ENCODE assay signal across 8 cellular contexts in the genomic region with DNA sequence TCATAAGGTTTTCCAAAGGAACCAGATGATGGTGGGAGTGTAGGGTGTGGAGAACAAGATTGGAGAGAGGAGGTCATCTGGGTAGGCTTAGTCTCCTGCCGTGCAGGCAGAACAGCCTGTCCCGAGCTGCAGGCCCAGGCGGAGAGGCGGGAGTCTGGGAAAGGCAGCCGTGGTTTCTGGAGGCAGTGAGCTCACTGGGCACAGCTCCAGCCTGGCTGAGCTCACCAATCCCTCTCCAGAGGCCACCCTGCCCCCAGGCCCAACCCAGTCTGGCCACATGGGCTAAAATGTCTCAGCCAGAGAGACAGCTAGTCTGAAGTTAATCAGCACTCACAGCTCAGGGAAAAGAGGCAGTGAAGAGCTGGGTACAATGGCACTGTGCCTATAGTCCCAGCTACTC. TPM values are rescaled to one million over a fixed set of nuclear protein-coding genes. Genes with fewer than 3 reads are reported as not detected.
DNase-seq lines count a peak whose midpoint lies in the region; ATAC-seq and TF ChIP-seq lines count a peak whose summit lies in the region.

No MANE protein-coding gene starts in this region.

- no peaks in the 10 kb centered on the region for H3K9me3 ChIP-seq in gastroesophageal sphincter

- WGBS in gastroesophageal sphincter (ENCODE audit: low coverage in 1 of 2), 2 donors, result no CpG with 5 or more reads among the region's 5 CpGs

- H3K4me1 ChIP-seq in gastroesophageal sphincter, result peaks cover 2 to 43% (median 6%) of the 10 kb centered on the region in 3 donors

- TF ChIP-seq EP300 in gastroesophageal sphincter (IDR thresholded peaks at IDR 0.05), result no peak

- H3K27ac ChIP-seq in gastroesophageal sphincter, result peak overlapping the region; percentile 73 to 90 (median 88)

- peak in 1 of 4 experiments; percentile 4 for TF ChIP-seq CTCF in gastroesophageal sphincter (IDR thresholded peaks at IDR 0.05)

- peak; percentile 54 for DNase-seq in D341Med (ENCODE audit: low spot score)
- peak; percentile 44 for DNase-seq in pons (ENCODE audit: low spot score)
- no peak for DNase-seq in DMS153 (lab: John Stamatoyannopoulos, UW)
- DNase-seq in SIG-M5 treated with dmso at 0.1 percent for 504 hours (lab: John Stamatoyannopoulos, UW; ENCODE audit: unreplicated experiment), result no peak

- peaks cover 0 to 59% of the 10 kb centered on the region in 2 donors for H3K36me3 ChIP-seq in gastroesophageal sphincter

- peak; percentile 99 for ATAC-seq in SK-N-SH treated with all-trans-retinoic acid at 6 μM for 48 hours
- peak; percentile 99 for ATAC-seq in gastroesophageal sphincter
- no peak for ATAC-seq in GM21737 (IDR thresholded peaks at IDR 0.05; ENCODE audit: unreplicated experiment)
- ATAC-seq in HG02852 (IDR thresholded peaks at IDR 0.05; ENCODE audit: unreplicated experiment), result no peak

- no peak for TF ChIP-seq POLR2A in gastroesophageal sphincter (IDR thresholded peaks at IDR 0.05)

- H3K27me3 ChIP-seq in gastroesophageal sphincter, result no peaks in the 10 kb centered on the region

- no peak overlapping the region for H3K4me3 ChIP-seq in gastroesophageal sphincter

TF ChIP-seq in SK-N-SH treated with all-trans-retinoic acid at 6 μM for 48 hours, 23 proteins besides CTCF, POLR2A, EP300 and RAD21:
- TF ChIP-seq SNAI2 (CRISPR knock-in tag; IDR thresholded peaks at IDR 0.05), result no peak
- TF ChIP-seq ZNF70 (CRISPR knock-in tag; IDR thresholded peaks at IDR 0.05), result no peak
- no peak for TF ChIP-seq ESRRG (CRISPR knock-in tag; IDR thresholded peaks at IDR 0.05)
- no peak for TF ChIP-seq PPARA (CRISPR knock-in tag; IDR thresholded peaks at IDR 0.05; ENCODE audit: borderline replicate concordance)
- TF ChIP-seq, protein P1, sequence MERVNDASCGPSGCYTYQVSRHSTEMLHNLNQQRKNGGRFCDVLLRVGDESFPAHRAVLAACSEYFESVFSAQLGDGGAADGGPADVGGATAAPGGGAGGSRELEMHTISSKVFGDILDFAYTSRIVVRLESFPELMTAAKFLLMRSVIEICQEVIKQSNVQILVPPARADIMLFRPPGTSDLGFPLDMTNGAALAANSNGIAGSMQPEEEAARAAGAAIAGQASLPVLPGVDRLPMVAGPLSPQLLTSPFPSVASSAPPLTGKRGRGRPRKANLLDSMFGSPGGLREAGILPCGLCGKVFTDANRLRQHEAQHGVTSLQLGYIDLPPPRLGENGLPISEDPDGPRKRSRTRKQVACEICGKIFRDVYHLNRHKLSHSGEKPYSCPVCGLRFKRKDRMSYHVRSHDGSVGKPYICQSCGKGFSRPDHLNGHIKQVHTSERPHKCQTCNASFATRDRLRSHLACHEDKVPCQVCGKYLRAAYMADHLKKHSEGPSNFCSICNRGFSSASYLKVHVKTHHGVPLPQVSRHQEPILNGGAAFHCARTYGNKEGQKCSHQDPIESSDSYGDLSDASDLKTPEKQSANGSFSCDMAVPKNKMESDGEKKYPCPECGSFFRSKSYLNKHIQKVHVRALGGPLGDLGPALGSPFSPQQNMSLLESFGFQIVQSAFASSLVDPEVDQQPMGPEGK (CRISPR knock-in tag; IDR thresholded peaks at IDR 0.05; ENCODE audit: borderline replicate concordance), result no peak
- TF ChIP-seq, protein P2, sequence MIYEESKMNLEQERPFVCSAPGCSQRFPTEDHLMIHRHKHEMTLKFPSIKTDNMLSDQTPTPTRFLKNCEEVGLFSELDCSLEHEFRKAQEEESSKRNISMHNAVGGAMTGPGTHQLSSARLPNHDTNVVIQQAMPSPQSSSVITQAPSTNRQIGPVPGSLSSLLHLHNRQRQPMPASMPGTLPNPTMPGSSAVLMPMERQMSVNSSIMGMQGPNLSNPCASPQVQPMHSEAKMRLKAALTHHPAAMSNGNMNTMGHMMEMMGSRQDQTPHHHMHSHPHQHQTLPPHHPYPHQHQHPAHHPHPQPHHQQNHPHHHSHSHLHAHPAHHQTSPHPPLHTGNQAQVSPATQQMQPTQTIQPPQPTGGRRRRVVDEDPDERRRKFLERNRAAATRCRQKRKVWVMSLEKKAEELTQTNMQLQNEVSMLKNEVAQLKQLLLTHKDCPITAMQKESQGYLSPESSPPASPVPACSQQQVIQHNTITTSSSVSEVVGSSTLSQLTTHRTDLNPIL (CRISPR knock-in tag; IDR thresholded peaks at IDR 0.05; ENCODE audit: low read depth), result no peak
- TF ChIP-seq ZFP3 (CRISPR knock-in tag; IDR thresholded peaks at IDR 0.05), result 0 out of 2 replicates have a peak, but pooled peaks have one; percentile 34
- peak; percentile 36; the same call in 1 of the 2 replicates for TF ChIP-seq ISL1 (CRISPR knock-in tag; IDR thresholded peaks at IDR 0.05)
- TF ChIP-seq BACH2 (CRISPR knock-in tag; IDR thresholded peaks at IDR 0.05; ENCODE audit: borderline replicate concordance), result no peak

RNA-seq across cellular contexts. Expression of a gene that starts 12.3 kb away (rescaled TPM):
- 10 to 100 TPM; 32.8 to 48.7 (median 37.6) TPM for total RNA-seq in gastroesophageal sphincter

RNA-seq across cellular contexts. Expression of a gene that starts 42.2 kb away (rescaled TPM):
- 100 to 1,000 TPM in 1 of 4 donors, 10 to 100 TPM in 3; 75.0 to 200 (median 92.7) TPM for total RNA-seq in gastroesophageal sphincter

Comparison
In these comparisons a context has a peak if more than half of its experiments do, and no peak if none do; other contexts are left out.
1. DNase-seq: peak in D341Med (single experiment) and pons (single experiment); none in DMS153 (single experiment) and SIG-M5 treated with dmso at 0.1 percent for 504 hours (single experiment).
2. ATAC-seq: peak in SK-N-SH treated with all-trans-retinoic acid at 6 μM for 48 hours (single experiment) and gastroesophageal sphincter (single experiment); none in GM21737 (single experiment) and HG02852 (single experiment).